In genomic region chr10:112374724-112375541, GRCh38 we compare ENCODE assay signal across 7 cellular contexts. TPM values are rescaled to one million over a fixed set of nuclear protein-coding genes. Genes with fewer than 3 reads are reported as not detected.
DNase-seq lines count a peak whose midpoint lies in the region; ATAC-seq and TF ChIP-seq lines count a peak whose summit lies in the region.

No MANE protein-coding gene starts in this region.

- no peak overlapping the region for H2AFZ ChIP-seq in PC-3 (ENCODE audit: low read length)
- peak overlapping the region; percentile 22 for H2AFZ ChIP-seq in parathyroid adenoma

- H3K27ac ChIP-seq in PC-3 (ENCODE audit: low read length) (0 out of 2 replicates have a peak overlapping the region, but pooled peaks have one; percentile 8), parathyroid adenoma (peak overlapping the region; percentile 62)

- peaks cover 60% of the 10 kb centered on the region for H3K4me1 Mint-ChIP-seq in dendritic cell treated with granulocyte-macrophage colony-stimulating factor and Interleukin-4, amounts not matched to agents 40 ng/mL and 50 ng/mL, for 4 days (ENCODE audit: low read depth)

- intact Hi-C loops in PC-3 (cut with micrococcal nuclease): no loop called here
- intact Hi-C loops in dendritic cell treated with granulocyte-macrophage colony-stimulating factor and Interleukin-4, amounts not matched to agents 40 ng/mL and 50 ng/mL, for 4 days (cut with micrococcal nuclease): loop anchor here (10.0 kb wide), 1 partner anchor 60 kb away; no protein-coding TSS in a partner anchor

- peaks cover 3% of the 10 kb centered on the region for H3K27me3 Mint-ChIP-seq in dendritic cell treated with granulocyte-macrophage colony-stimulating factor and Interleukin-4, amounts not matched to agents 40 ng/mL and 50 ng/mL, for 4 days

- no peaks in the 10 kb centered on the region for H3F3A ChIP-seq in PC-3 (ENCODE audit: low read length, unreplicated experiment)

- H3K4me1 ChIP-seq in PC-3 (ENCODE audit: insufficient read depth, low read length): peaks cover 18% of the 10 kb centered on the region
- no peaks in the 10 kb centered on the region for H3K4me1 ChIP-seq in parathyroid adenoma

- CTCF ChIA-PET in PC-3 (lab: Charles Lee): no interaction called here

- no peaks in the 10 kb centered on the region for H3K9me2 ChIP-seq in PC-3 (replicated peaks; ENCODE audit: low read length)

- TF ChIP-seq CTCF in PC-3 (conservative IDR thresholded peaks at IDR 0.05; ENCODE audit: low read depth, low read length): no peak
- TF ChIP-seq CTCF in parathyroid adenoma (IDR thresholded peaks at IDR 0.05): no peak

- H3K36me3 ChIP-seq in PC-3 (ENCODE audit: low read depth, low read length) (no peaks in the 10 kb centered on the region), parathyroid adenoma (ENCODE audit: control insufficient read depth, insufficient read depth, low read length) (no peaks in the 10 kb centered on the region)

- H3K4me3 Mint-ChIP-seq in dendritic cell treated with granulocyte-macrophage colony-stimulating factor and Interleukin-4, amounts not matched to agents 40 ng/mL and 50 ng/mL, for 4 days: peak overlapping the region; percentile 89

- H3K9me3 ChIP-seq in PC-3 (ENCODE audit: low read length): no peaks in the 10 kb centered on the region
- H3K9me3 ChIP-seq in parathyroid adenoma (ENCODE audit: control insufficient read depth, low read length): no peaks in the 10 kb centered on the region

- no peaks in the 10 kb centered on the region for H3K9me3 Mint-ChIP-seq in dendritic cell treated with granulocyte-macrophage colony-stimulating factor and Interleukin-4, amounts not matched to agents 40 ng/mL and 50 ng/mL, for 4 days

- H4K20me1 ChIP-seq in PC-3 (ENCODE audit: low read length): no peaks in the 10 kb centered on the region

- H3K79me2 ChIP-seq in PC-3 (ENCODE audit: low read length) (no peaks in the 10 kb centered on the region), parathyroid adenoma (no peaks in the 10 kb centered on the region)

- BruUV-seq in PC-3 (replicated peaks; lab: Mats Ljungman, UMichigan): no TSS peak

- H3K27me3 ChIP-seq in PC-3 (ENCODE audit: low read length) (no peaks in the 10 kb centered on the region), parathyroid adenoma (ENCODE audit: control insufficient read depth, insufficient read depth, low read length) (no peaks in the 10 kb centered on the region)

- ATAC-seq in GM18861 (IDR thresholded peaks at IDR 0.05; ENCODE audit: unreplicated experiment): peak; percentile 30
- peak; percentile 38 for ATAC-seq in HG02623 (IDR thresholded peaks at IDR 0.05; ENCODE audit: unreplicated experiment)
- peak; percentile 39 for ATAC-seq in PC-3

- H3K4me3 ChIP-seq in PC-3 (ENCODE audit: low read length): no peak overlapping the region
- H3K4me3 ChIP-seq in parathyroid adenoma (ENCODE audit: low read depth, low read length): no peak overlapping the region

- POLR2A ChIA-PET in PC-3 (lab: Charles Lee; ENCODE audit: unreplicated experiment): interaction anchor here (0.7 kb wide), 1 partner anchor 1127 kb away, joined by 6 read pairs; no protein-coding TSS in a partner anchor

- no peak overlapping the region for H3K9ac ChIP-seq in PC-3 (ENCODE audit: low read length)
- H3K9ac ChIP-seq in parathyroid adenoma: no peak overlapping the region

- H3K4me2 ChIP-seq in PC-3 (ENCODE audit: low read length) (no peak overlapping the region), parathyroid adenoma (ENCODE audit: low read length) (no peak overlapping the region)

- no peak for DNase-seq in PC-3
- DNase-seq in NCI-H2171 (lab: John Stamatoyannopoulos, UW): no peak
- no peak for DNase-seq in NCI-H345 treated with DMSO at 0.1 percent for 48 hours (lab: John Stamatoyannopoulos, UW; ENCODE audit: unreplicated experiment)

- H3K27ac Mint-ChIP-seq in dendritic cell treated with granulocyte-macrophage colony-stimulating factor and Interleukin-4, amounts not matched to agents 40 ng/mL and 50 ng/mL, for 4 days: peak overlapping the region; percentile 97

- H3K36me3 Mint-ChIP-seq in dendritic cell treated with granulocyte-macrophage colony-stimulating factor and Interleukin-4, amounts not matched to agents 40 ng/mL and 50 ng/mL, for 4 days (ENCODE audit: low read depth): peaks cover 27% of the 10 kb centered on the region

RNA-seq across cellular contexts. Expression of gene ACSL5, which starts 1.0 kb away (rescaled TPM):
- total RNA-seq in PC-3 (2014; rRNA removed): 1.4 TPM in 1 of 2 replicates, not detected in the other
